In the genomic region with DNA sequence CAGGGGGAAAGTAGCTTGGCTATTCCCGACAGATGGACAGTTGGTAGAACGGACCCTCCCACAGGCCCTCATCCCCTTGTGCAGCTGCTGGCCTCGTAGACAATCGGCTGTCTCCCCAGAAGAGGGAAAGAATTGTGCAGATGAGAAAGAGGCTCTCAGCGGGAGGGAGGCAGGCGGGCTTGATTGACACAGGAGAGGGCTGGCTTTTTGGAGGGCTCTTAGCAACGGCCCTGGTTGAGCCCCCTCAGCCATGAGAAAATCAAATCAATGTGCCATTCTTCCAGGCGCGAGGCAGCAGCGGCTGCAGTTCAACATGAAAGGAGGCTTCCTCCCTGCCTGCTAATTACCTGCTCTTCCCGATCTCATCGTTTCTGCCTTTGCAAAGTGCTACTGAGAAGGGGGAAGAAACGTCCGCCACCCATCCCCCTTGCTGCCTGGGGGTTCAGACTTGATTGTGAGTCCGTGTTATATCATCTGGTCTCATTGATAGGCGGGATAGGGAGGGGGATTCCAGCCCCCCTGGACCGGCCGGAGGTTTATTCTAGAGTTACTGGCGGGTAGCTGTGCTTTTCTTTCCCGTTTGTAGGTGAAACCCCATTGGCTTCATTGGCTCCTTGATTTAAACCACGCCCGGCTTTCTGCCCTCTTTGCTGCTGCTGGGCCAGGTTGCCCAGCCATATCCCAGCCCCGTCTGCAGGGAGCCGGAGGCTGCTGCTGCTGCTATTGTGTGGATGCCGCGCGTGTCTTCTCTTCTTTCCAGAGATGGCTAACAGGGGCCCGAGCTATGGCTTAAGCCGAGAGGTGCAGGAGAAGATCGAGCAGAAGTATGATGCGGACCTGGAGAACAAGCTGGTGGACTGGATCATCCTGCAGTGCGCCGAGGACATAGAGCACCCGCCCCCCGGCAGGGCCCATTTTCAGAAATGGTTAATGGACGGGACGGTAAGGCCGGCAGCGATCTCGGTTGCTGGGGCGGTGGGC, we compare ENCODE assay signal across 8 cellular contexts. TPM values are rescaled to one million over a fixed set of nuclear protein-coding genes. Genes with fewer than 3 reads are reported as not detected.
DNase-seq lines count a peak whose midpoint lies in the region; ATAC-seq, FAIRE-seq and TF ChIP-seq lines count a peak whose summit lies in the region.

A gene (plus strand): TSS at position 262 of the 981 bp plus-strand sequence. CDS start 501 bp downstream, at position 763.

- peak within 1 kb of the TSS; percentile 53 for H3K27ac Mint-ChIP-seq in activated T-helper 17 cell treated with anti-CD3 and anti-CD28 coated beads, Interleukin-2, amount 50 U/mL, for 72 hours

- no peak for FAIRE-seq in H54 (lab: Jason Lieb, UNC)

- H3K9me3 Mint-ChIP-seq in activated T-helper 17 cell treated with anti-CD3 and anti-CD28 coated beads, Interleukin-2, amount 50 U/mL, for 72 hours, result peaks cover 5% of the 10 kb centered on the region

- peak; percentile 12 for DNase-seq in activated CD4-positive, alpha-beta T cell treated with anti-CD3 and anti-CD28 coated beads for 48 hours
- no peak for DNase-seq in activated CD4-positive, alpha-beta T cell treated with anti-CD3 and anti-CD28 coated beads for 4 hours
- DNase-seq in NCI-H1105 (lab: John Stamatoyannopoulos, UW) (peak; percentile 87), head of caudate nucleus (peak; percentile 34 to 88 (median 66)), occipital lobe (lab: John Stamatoyannopoulos, UW) (peak; percentile 58), H54 (ENCODE audit: insufficient read length, low spot score) (no peak)

- H3K4me1 Mint-ChIP-seq in activated T-helper 17 cell treated with anti-CD3 and anti-CD28 coated beads, Interleukin-2, amount 50 U/mL, for 72 hours, result peaks cover 32% of the 10 kb centered on the region

- peak within 1 kb of the TSS; percentile 81 for H3K4me3 Mint-ChIP-seq in activated T-helper 17 cell treated with anti-CD3 and anti-CD28 coated beads, Interleukin-2, amount 50 U/mL, for 72 hours

- no peak for ATAC-seq in activated T-helper 17 cell treated with anti-CD3 and anti-CD28 coated beads, Interleukin-2, amount 50 U/mL, for 72 hours (replicated peaks)
- ATAC-seq in GM21360 (IDR thresholded peaks at IDR 0.05; ENCODE audit: unreplicated experiment), result no peak

- no peak for TF ChIP-seq POLR2A in H54 (IDR thresholded peaks at IDR 0.05; ENCODE audit: low read depth, low read length)

- intact Hi-C loops in head of caudate nucleus (cut with DNase I), result no loop called here

- no peaks in the 10 kb centered on the region for H3K27me3 Mint-ChIP-seq in activated T-helper 17 cell treated with anti-CD3 and anti-CD28 coated beads, Interleukin-2, amount 50 U/mL, for 72 hours

- no peaks in the 10 kb centered on the region for H3K36me3 Mint-ChIP-seq in activated T-helper 17 cell treated with anti-CD3 and anti-CD28 coated beads, Interleukin-2, amount 50 U/mL, for 72 hours (ENCODE audit: low read depth)

RNA-seq across cellular contexts. Expression of the gene that starts here (rescaled TPM):
- total RNA-seq in activated T-helper 17 cell treated with anti-CD3 and anti-CD28 coated beads, Interleukin-2, amount 50 U/mL, for 72 hours, result 1 to 10 TPM in 1 of 2 donors, under 1 TPM in 1; 0.56 to 7.1 TPM
- 151 TPM for total RNA-seq in occipital lobe

Comparison
In these comparisons a context has a peak if more than half of its experiments do, and no peak if none do; other contexts are left out.
1. RNA of the gene that starts here (total RNA-seq): 151 TPM in occipital lobe (single experiment); 0.56 to 7.1 TPM in activated T-helper 17 cell treated with anti-CD3 and anti-CD28 coated beads, Interleukin-2, amount 50 U/mL, for 72 hours; every median in the first group is over 10 times any median in the second.
2. DNase-seq: peak in activated CD4-positive, alpha-beta T cell treated with anti-CD3 and anti-CD28 coated beads for 48 hours (single experiment), NCI-H1105 (single experiment), head of caudate nucleus (42 of 42) and occipital lobe (single experiment); none in activated CD4-positive, alpha-beta T cell treated with anti-CD3 and anti-CD28 coated beads for 4 hours (0 of 2) and H54 (single experiment).